In genomic region chr10:4663162-4663992, GRCh38 we compare ENCODE assay signal across 8 cellular contexts.
DNase-seq lines count a peak whose midpoint lies in the region; ATAC-seq, FAIRE-seq and TF ChIP-seq lines count a peak whose summit lies in the region.

No MANE protein-coding gene starts in this region.

- H3K4me1 ChIP-seq in body of pancreas (peaks cover 23% of the 10 kb centered on the region), keratinocyte (ENCODE audit: control insufficient read depth, extremely low read depth, insufficient read depth, low read length) (peaks cover 33% of the 10 kb centered on the region), suprapubic skin (peaks cover 39% of the 10 kb centered on the region)

- TF ChIP-seq EP300 in suprapubic skin (IDR thresholded peaks at IDR 0.05) = peak; percentile 95

- TF ChIP-seq CTCF in AG10803 (conservative IDR thresholded peaks at IDR 0.05; ENCODE audit: low read length) (no peak), body of pancreas (IDR thresholded peaks at IDR 0.05) (no peak), keratinocyte (optimal IDR thresholded peaks at IDR 0.05 in 1 of 3, IDR thresholded peaks at IDR 0.05 in 1 of 3, conservative IDR thresholded peaks at IDR 0.05 in 1 of 3; ENCODE audit: extremely low read depth in 1 of 3, insufficient read depth in 2 of 3, low read length in 3 of 3) (no peak), suprapubic skin (IDR thresholded peaks at IDR 0.05) (no peak)

- peak overlapping the region; percentile 87 for H3K9ac ChIP-seq in keratinocyte (ENCODE audit: control insufficient read depth, extremely low read depth, insufficient read depth, low read length)

- peak overlapping the region; percentile 79 for H3K4me2 ChIP-seq in keratinocyte (ENCODE audit: control insufficient read depth, extremely low read depth, insufficient read depth, low read depth, low read length)

- WGBS in body of pancreas, 2 donors = 12% methylated on average over 9 of the region's 9 CpGs
- 22% methylated on average over 9 of the region's 9 CpGs for WGBS in suprapubic skin

- peak; percentile 100 for FAIRE-seq in keratinocyte (lab: Jason Lieb, UNC)

- peak; percentile 97 for ATAC-seq in GM18861 (IDR thresholded peaks at IDR 0.05; ENCODE audit: unreplicated experiment)
- peak; percentile 92 for ATAC-seq in HG03175 (IDR thresholded peaks at IDR 0.05; ENCODE audit: unreplicated experiment)
- peak; percentile 94 for ATAC-seq in body of pancreas

- no peak overlapping the region for H2AFZ ChIP-seq in keratinocyte (ENCODE audit: control insufficient read depth, low read length)

- TF ChIP-seq POLR2A in body of pancreas (IDR thresholded peaks at IDR 0.05) (peak in 1 of 3 donors; percentile 19), suprapubic skin (IDR thresholded peaks at IDR 0.05) (no peak)

- H3K36me3 ChIP-seq in body of pancreas (replicated peaks in 1 of 2; ENCODE audit: insufficient read depth in 1 of 2, low read depth in 2 of 2) (no peaks in the 10 kb centered on the region), keratinocyte (ENCODE audit: control insufficient read depth in 2 of 2, extremely low read depth in 1 of 2, insufficient read depth in 2 of 2, low read length in 2 of 2) (peaks cover 0 to under 1% of the 10 kb centered on the region in 2 experiments), suprapubic skin (no peaks in the 10 kb centered on the region)

- H3K27ac ChIP-seq in body of pancreas (peak overlapping the region; percentile 42 to 54 (median 49)), keratinocyte (ENCODE audit: control insufficient read depth, insufficient read depth, low read length) (peak overlapping the region; percentile 100), suprapubic skin (peak overlapping the region; percentile 89)

- H3K27me3 ChIP-seq in body of pancreas (no peaks in the 10 kb centered on the region), keratinocyte (ENCODE audit: control insufficient read depth, extremely low read depth, insufficient read depth, low read length) (no peaks in the 10 kb centered on the region), suprapubic skin (no peaks in the 10 kb centered on the region)

- dilution Hi-C loops in keratinocyte (cut with MboI; ENCODE audit: extremely low pct_ligation_motif_present, low sequenced_read_pairs) = no loop called here

- no peaks in the 10 kb centered on the region for H4K20me1 ChIP-seq in keratinocyte (ENCODE audit: control insufficient read depth, extremely low read depth, insufficient read depth, low read length)

- H3K4me3 ChIP-seq in AG10803 (ENCODE audit: low read length) (peak overlapping the region; percentile 37; the same call in 1 of the 2 replicates), body of pancreas (no peak overlapping the region), keratinocyte (ENCODE audit: control insufficient read depth in 2 of 3, extremely low read depth in 1 of 3, insufficient read depth in 2 of 3, low read depth in 1 of 3, low read length in 3 of 3) (peak overlapping the region in 2 of 3 experiments; percentile 11 to 34), suprapubic skin (no peak overlapping the region)

- H3K9me3 ChIP-seq in body of pancreas (no peaks in the 10 kb centered on the region), keratinocyte (ENCODE audit: control insufficient read depth, low read depth, low read length) (no peaks in the 10 kb centered on the region), suprapubic skin (no peaks in the 10 kb centered on the region)

- DNase-seq in AG10803 (ENCODE audit: low read depth) (peak; percentile 100), NCI-H460 (ENCODE audit: extremely low read depth, low read depth) (peak; percentile 95), body of pancreas (peak; percentile 32 to 80 (median 66)), keratinocyte (ENCODE audit: low read depth, low spot score) (peak; percentile 93), suprapubic skin (ENCODE audit: low spot score in 2 of 2) (peak in 1 of 2 donors; percentile 84), KG1 (lab: John Stamatoyannopoulos, UW) (no peak)

- H3K79me2 ChIP-seq in keratinocyte (ENCODE audit: control insufficient read depth, insufficient read depth, low read length) = peaks cover 27% of the 10 kb centered on the region

- H3K9me1 ChIP-seq in keratinocyte (ENCODE audit: control insufficient read depth, extremely low read depth, insufficient read depth, low read length) = no peaks in the 10 kb centered on the region

- intact Hi-C loops in body of pancreas (cut with DNase I) = no loop called here

Comparison
In these comparisons a context has a peak if more than half of its experiments do, and no peak if none do; other contexts are left out.
1. H3K4me3 ChIP-seq: peak in AG10803 (single experiment) and keratinocyte (2 of 3); none in body of pancreas (0 of 2) and suprapubic skin (single experiment).
2. H3K27ac ChIP-seq: peak in every context shown above with its lines; median percentile 100 in keratinocyte; 89 in suprapubic skin; 49 in body of pancreas.
3. Peak in every context shown above with its lines, with median percentiles within 50 percentile points of each other: ATAC-seq.